ENCODE assay signal across 3 cellular contexts in genomic region chr1:227971216-227971615, GRCh38. TPM values are rescaled to one million over a fixed set of nuclear protein-coding genes. Genes with fewer than 3 reads are reported as not detected.
"Had no signal": no experiment of that assay in that cellular context is flagged by ENCODE, and none has a peak within 500 bp of the region (broad histone marks: within the 10 kb centered on the region; RNA-seq: fewer than 3 reads in every experiment).

No MANE protein-coding gene starts in this region.

RNA-seq across cellular contexts. Expression of gene WNT3A, which starts 35.6 kb away (rescaled TPM):
- total RNA-seq: LHCN-M2, M059J, NCI-H460 had no signal
